In the genomic region with DNA sequence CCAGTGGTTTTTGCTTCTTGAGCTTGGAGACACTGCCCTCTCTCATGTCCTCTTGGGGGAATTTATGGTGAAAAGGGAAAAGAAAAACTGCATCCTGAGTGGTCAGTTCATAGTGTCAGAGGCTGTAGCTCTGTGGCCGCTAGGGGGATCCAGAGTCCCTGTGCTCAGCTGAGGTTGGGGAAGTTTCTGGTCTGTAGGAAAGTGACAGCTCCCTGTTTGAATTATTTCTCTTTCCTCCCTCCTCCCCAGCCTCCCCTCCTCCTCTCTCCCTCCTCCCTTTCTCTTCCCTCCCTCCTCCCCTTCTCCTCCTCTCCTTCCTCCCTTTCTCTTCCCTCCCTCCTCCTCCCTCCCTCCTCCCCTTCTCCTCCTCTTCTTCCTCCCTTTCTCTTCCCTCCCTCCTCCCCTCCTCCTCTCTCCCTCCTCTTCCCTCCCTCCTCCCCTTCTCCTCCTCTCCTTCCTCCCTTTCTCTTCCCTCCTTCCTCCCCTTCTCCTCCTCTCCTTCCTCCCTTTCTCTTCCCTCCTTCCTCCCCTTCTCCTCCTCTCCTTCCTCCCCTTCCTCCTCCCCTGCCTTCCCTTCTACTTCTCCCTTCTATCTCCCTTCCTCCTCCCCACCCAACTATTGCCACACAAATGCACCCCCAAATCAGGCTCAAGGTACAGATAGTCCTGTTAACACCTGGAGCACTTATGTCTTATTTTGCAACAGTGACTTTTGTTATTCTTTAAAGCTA, we compare ENCODE assay signal across 8 cellular contexts.
DNase-seq lines count a peak whose midpoint lies in the region; ATAC-seq and TF ChIP-seq lines count a peak whose summit lies in the region.

No MANE protein-coding gene starts in this region.

- H3K4me2 ChIP-seq in HCT116 (ENCODE audit: low read length): no peak overlapping the region

- no peak overlapping the region for H3K9ac ChIP-seq in HCT116 (ENCODE audit: low read length)

- intact Hi-C loops in HCT116 (cut with micrococcal nuclease) (loop anchor here (5.0 kb wide), 1 partner anchor 645 kb away; no protein-coding TSS in a partner anchor), breast epithelium (cut with DNase I; ENCODE audit: low total_unique reads) (no loop called here)

- no peaks in the 10 kb centered on the region for H4K20me1 ChIP-seq in HCT116 (ENCODE audit: insufficient read depth)

- H3K9me3 ChIP-seq in HCT116 (ENCODE audit: control insufficient read depth in 1 of 2, insufficient read depth in 1 of 2, low read depth in 1 of 2, low read length in 2 of 2) (no peaks in the 10 kb centered on the region), breast epithelium (no peaks in the 10 kb centered on the region)

- TF ChIP-seq CTCF in HCT116 (IDR thresholded peaks at IDR 0.05 in 2 of 3, conservative IDR thresholded peaks at IDR 0.05 in 1 of 3; ENCODE audit: borderline replicate concordance in 1 of 3, insufficient read depth in 1 of 3, low read depth in 2 of 3, low read length in 2 of 3) (peak; percentile 32 to 96 (median 82); a peak in 5 of 6 replicates), breast epithelium (IDR thresholded peaks at IDR 0.05) (peak in 2 of 3 donors; percentile 50 to 53), kidney epithelial cell (IDR thresholded peaks at IDR 0.05; ENCODE audit: insufficient read depth, low read length, poor library complexity, severe bottlenecking) (peak; percentile 97)

- H3K4me3 ChIP-seq in HCT116 (replicated peaks in 1 of 2; ENCODE audit: low read depth in 1 of 2, low read length in 2 of 2) (no peak overlapping the region), breast epithelium (no peak overlapping the region), kidney epithelial cell (ENCODE audit: low read depth, low read length) (no peak overlapping the region)

- DNase-seq in GM03348 (ENCODE audit: low spot score) (peak; percentile 88), HCT116 (ENCODE audit: low read depth, low spot score) (peak; percentile 53), NCI-H1092 treated with DMSO at 0.1 percent for 48 hours (lab: John Stamatoyannopoulos, UW) (peak; percentile 81), breast epithelium (ENCODE audit: low spot score in 2 of 2) (peak; percentile 22 to 57), kidney epithelial cell (ENCODE audit: low read depth) (peak; percentile 19)
- peak; percentile 20 to 30 for DNase-seq in stimulated activated CD4-positive, alpha-beta T cell treated with anti-CD3 and anti-CD28 coated beads, Interleukin-4, amount 100 ng/mL, for 48 hours (ENCODE audit: low read depth in 2 of 2)

- H3K9me2 ChIP-seq in HCT116 (ENCODE audit: insufficient read depth): no peaks in the 10 kb centered on the region

- BruUV-seq in HCT116 (replicated peaks; lab: Mats Ljungman, UMichigan): no TSS peak

- H3K36me3 ChIP-seq in HCT116 (ENCODE audit: control insufficient read depth in 1 of 2, insufficient read depth in 2 of 2, low read length in 2 of 2) (no peaks in the 10 kb centered on the region), breast epithelium (no peaks in the 10 kb centered on the region), kidney epithelial cell (ENCODE audit: control insufficient read depth, insufficient read depth, low read length) (no peaks in the 10 kb centered on the region)

- H3K27me3 ChIP-seq in HCT116 (ENCODE audit: insufficient read depth, low read length) (no peaks in the 10 kb centered on the region), breast epithelium (no peaks in the 10 kb centered on the region), kidney epithelial cell (ENCODE audit: control insufficient read depth, insufficient read depth, low read length) (no peaks in the 10 kb centered on the region)

- no peak overlapping the region for H2AFZ ChIP-seq in HCT116 (ENCODE audit: low read depth, low read length, poor library complexity, severe bottlenecking)

- POLR2A ChIA-PET in HCT116 (lab: Charles Lee): no interaction called here

- RAD21 ChIA-PET in HCT116 (lab: Charles Lee; ENCODE audit: low non-redundant PET in 1 of 2, low total read pairs in 2 of 2, uncharacterized antibody in 2 of 2, unreplicated experiment in 2 of 2): no interaction called here

- TF ChIP-seq POLR2A in HCT116 (IDR thresholded peaks at IDR 0.05; ENCODE audit: borderline replicate concordance, extremely low read depth, insufficient read depth, insufficient read length) (no peak), breast epithelium (IDR thresholded peaks at IDR 0.05) (no peak)

- no peaks in the 10 kb centered on the region for H3K79me2 ChIP-seq in HCT116 (ENCODE audit: insufficient read depth, low read length)

- peak; percentile 67 for TF ChIP-seq RAD21 in HCT116 (IDR thresholded peaks at IDR 0.05; ENCODE audit: low read depth)

- peak; percentile 99 for ATAC-seq in HCT116
- ATAC-seq in SK-N-SH treated with all-trans-retinoic acid at 6 μM for 48 hours: peak; percentile 99
- ATAC-seq in HG03135 (IDR thresholded peaks at IDR 0.05; ENCODE audit: unreplicated experiment): no peak

- CTCF ChIA-PET in HCT116 (lab: Charles Lee): interaction anchor here (0.7 to 2.8 kb wide), 14 partner anchors 8 to 1093 kb away, joined by 3 to 23 read pairs (median 3); no protein-coding TSS in a partner anchor

- H3K27ac ChIP-seq in HCT116 (ENCODE audit: low read depth, low read length): no peak overlapping the region
- no peak overlapping the region for H3K27ac ChIP-seq in breast epithelium

- H3K4me1 ChIP-seq in HCT116 (ENCODE audit: control insufficient read depth in 1 of 2, insufficient read depth in 2 of 2, low read length in 2 of 2): no peaks in the 10 kb centered on the region
- no peaks in the 10 kb centered on the region for H3K4me1 ChIP-seq in breast epithelium

TF ChIP-seq in HCT116, 20 proteins besides CTCF, POLR2A, EP300 and RAD21:
- TF ChIP-seq CEBPB (IDR thresholded peaks at IDR 0.05; ENCODE audit: low read depth): no peak
- no peak for TF ChIP-seq CBX3 (IDR thresholded peaks at IDR 0.05; ENCODE audit: low read depth)
- no peak for TF ChIP-seq SP1 (IDR thresholded peaks at IDR 0.05; ENCODE audit: low read depth)
- TF ChIP-seq ZFX (IDR thresholded peaks at IDR 0.05): no peak
- no peak for TF ChIP-seq FOSL1 (IDR thresholded peaks at IDR 0.05; ENCODE audit: low read depth)
- TF ChIP-seq TCF7L2 (IDR thresholded peaks at IDR 0.05; ENCODE audit: borderline replicate concordance, extremely low read depth, insufficient read depth, insufficient read length): no peak
- no peak for TF ChIP-seq EZH2phosphoT487 (IDR thresholded peaks at IDR 0.05; ENCODE audit: borderline replicate concordance)
- TF ChIP-seq, protein P1, sequence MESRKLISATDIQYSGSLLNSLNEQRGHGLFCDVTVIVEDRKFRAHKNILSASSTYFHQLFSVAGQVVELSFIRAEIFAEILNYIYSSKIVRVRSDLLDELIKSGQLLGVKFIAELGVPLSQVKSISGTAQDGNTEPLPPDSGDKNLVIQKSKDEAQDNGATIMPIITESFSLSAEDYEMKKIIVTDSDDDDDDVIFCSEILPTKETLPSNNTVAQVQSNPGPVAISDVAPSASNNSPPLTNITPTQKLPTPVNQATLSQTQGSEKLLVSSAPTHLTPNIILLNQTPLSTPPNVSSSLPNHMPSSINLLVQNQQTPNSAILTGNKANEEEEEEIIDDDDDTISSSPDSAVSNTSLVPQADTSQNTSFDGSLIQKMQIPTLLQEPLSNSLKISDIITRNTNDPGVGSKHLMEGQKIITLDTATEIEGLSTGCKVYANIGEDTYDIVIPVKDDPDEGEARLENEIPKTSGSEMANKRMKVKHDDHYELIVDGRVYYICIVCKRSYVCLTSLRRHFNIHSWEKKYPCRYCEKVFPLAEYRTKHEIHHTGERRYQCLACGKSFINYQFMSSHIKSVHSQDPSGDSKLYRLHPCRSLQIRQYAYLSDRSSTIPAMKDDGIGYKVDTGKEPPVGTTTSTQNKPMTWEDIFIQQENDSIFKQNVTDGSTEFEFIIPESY (IDR thresholded peaks at IDR 0.05; ENCODE audit: extremely low read depth, insufficient replicate concordance, low read length): no peak
- TF ChIP-seq POLR2AphosphoS5 (IDR thresholded peaks at IDR 0.05; ENCODE audit: low read depth, low read length): no peak
- no peak for TF ChIP-seq JUND (IDR thresholded peaks at IDR 0.05)
- TF ChIP-seq, protein P2, sequence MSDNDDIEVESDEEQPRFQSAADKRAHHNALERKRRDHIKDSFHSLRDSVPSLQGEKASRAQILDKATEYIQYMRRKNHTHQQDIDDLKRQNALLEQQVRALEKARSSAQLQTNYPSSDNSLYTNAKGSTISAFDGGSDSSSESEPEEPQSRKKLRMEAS (IDR thresholded peaks at IDR 0.05): no peak

TF ChIP-seq in SK-N-SH treated with all-trans-retinoic acid at 6 μM for 48 hours, 23 proteins besides CTCF, POLR2A, EP300 and RAD21 (continues in another document):
- TF ChIP-seq BACH2 (CRISPR knock-in tag; IDR thresholded peaks at IDR 0.05; ENCODE audit: borderline replicate concordance) (no peak), OSR1 (CRISPR knock-in tag; IDR thresholded peaks at IDR 0.05) (no peak), ZNF565 (CRISPR knock-in tag; conservative IDR thresholded peaks at IDR 0.05; ENCODE audit: low read depth) (no peak), RARB (CRISPR knock-in tag; IDR thresholded peaks at IDR 0.05) (no peak), SNAI2 (CRISPR knock-in tag; IDR thresholded peaks at IDR 0.05) (no peak), ARNTL (CRISPR knock-in tag; IDR thresholded peaks at IDR 0.05; ENCODE audit: borderline replicate concordance, low read depth) (no peak), TOX (CRISPR knock-in tag; IDR thresholded peaks at IDR 0.05; ENCODE audit: borderline replicate concordance) (no peak)
- TF ChIP-seq, protein P3, sequence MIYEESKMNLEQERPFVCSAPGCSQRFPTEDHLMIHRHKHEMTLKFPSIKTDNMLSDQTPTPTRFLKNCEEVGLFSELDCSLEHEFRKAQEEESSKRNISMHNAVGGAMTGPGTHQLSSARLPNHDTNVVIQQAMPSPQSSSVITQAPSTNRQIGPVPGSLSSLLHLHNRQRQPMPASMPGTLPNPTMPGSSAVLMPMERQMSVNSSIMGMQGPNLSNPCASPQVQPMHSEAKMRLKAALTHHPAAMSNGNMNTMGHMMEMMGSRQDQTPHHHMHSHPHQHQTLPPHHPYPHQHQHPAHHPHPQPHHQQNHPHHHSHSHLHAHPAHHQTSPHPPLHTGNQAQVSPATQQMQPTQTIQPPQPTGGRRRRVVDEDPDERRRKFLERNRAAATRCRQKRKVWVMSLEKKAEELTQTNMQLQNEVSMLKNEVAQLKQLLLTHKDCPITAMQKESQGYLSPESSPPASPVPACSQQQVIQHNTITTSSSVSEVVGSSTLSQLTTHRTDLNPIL (CRISPR knock-in tag; IDR thresholded peaks at IDR 0.05; ENCODE audit: low read depth): no peak

Comparison
In these comparisons a context has a peak if more than half of its experiments do, and no peak if none do; other contexts are left out.
1. DNase-seq: peak in every context shown above with its lines; median percentile 88 in GM03348; 81 in NCI-H1092 treated with DMSO at 0.1 percent for 48 hours; 53 in HCT116; 40 in breast epithelium; 25 in stimulated activated CD4-positive, alpha-beta T cell treated with anti-CD3 and anti-CD28 coated beads, Interleukin-4, amount 100 ng/mL, for 48 hours; 19 in kidney epithelial cell.